1 cellular context compared by ENCODE assay signal in the genomic region with DNA sequence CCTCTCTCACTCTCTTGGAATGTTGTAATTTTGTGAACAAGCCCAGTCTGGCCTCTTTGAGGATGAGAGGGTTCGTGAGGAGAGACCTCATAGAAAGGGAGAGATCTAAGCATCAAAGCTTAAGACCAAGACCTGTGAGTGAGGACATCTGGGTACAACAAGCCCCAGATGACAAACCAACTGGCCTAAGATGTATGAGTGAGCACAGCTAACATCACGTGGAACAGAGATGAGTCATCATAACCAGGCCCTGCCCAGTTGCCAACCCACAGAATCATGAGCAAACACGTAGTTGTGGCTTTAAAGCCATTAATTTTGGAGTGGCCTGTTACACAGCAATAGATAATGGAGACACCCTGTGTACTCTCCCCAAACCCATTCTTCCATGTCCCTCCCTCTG.
TF ChIP-seq lines count a peak whose summit lies in the region.

No MANE protein-coding gene starts in this region.

TF ChIP-seq in HEK293, 187 proteins besides CTCF, POLR2A, EP300 and RAD21 (continued from another document and continues in another):
- TF ChIP-seq, protein P1, sequence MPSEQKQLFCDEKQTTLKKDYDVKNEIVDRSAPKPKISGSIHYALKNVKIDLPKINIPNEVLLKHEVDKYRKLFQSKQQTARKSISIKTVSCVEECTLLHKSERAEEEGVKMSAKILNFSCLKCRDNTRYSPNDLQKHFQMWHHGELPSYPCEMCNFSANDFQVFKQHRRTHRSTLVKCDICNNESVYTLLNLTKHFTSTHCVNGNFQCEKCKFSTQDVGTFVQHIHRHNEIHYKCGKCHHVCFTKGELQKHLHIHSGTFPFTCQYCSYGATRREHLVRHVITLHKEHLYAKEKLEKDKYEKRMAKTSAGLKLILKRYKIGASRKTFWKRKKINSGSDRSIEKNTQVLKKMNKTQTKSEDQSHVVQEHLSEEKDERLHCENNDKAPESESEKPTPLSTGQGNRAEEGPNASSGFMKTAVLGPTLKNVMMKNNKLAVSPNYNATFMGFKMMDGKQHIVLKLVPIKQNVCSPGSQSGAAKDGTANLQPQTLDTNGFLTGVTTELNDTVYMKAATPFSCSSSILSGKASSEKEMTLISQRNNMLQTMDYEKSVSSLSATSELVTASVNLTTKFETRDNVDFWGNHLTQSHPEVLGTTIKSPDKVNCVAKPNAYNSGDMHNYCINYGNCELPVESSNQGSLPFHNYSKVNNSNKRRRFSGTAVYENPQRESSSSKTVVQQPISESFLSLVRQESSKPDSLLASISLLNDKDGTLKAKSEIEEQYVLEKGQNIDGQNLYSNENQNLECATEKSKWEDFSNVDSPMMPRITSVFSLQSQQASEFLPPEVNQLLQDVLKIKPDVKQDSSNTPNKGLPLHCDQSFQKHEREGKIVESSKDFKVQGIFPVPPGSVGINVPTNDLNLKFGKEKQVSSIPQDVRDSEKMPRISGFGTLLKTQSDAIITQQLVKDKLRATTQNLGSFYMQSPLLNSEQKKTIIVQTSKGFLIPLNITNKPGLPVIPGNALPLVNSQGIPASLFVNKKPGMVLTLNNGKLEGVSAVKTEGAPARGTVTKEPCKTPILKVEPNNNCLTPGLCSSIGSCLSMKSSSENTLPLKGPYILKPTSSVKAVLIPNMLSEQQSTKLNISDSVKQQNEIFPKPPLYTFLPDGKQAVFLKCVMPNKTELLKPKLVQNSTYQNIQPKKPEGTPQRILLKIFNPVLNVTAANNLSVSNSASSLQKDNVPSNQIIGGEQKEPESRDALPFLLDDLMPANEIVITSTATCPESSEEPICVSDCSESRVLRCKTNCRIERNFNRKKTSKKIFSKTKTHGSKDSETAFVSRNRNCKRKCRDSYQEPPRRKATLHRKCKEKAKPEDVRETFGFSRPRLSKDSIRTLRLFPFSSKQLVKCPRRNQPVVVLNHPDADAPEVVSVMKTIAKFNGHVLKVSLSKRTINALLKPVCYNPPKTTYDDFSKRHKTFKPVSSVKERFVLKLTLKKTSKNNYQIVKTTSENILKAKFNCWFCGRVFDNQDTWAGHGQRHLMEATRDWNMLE (tag by site-specific recombination; conservative IDR thresholded peaks at IDR 0.05; ENCODE audit: low read depth), result peak; percentile 40; the same call in 1 of the 2 replicates
- no peak for TF ChIP-seq ZNF404 (tag by site-specific recombination; IDR thresholded peaks at IDR 0.05)
- TF ChIP-seq ZNF174 (tag by site-specific recombination; IDR thresholded peaks at IDR 0.05), result no peak
- TF ChIP-seq KLF8 (tag by site-specific recombination; IDR thresholded peaks at IDR 0.05), result no peak
- no peak for TF ChIP-seq ZNF514 (tag by site-specific recombination; IDR thresholded peaks at IDR 0.05)
- TF ChIP-seq ZNF610 (tag by site-specific recombination; IDR thresholded peaks at IDR 0.05; ENCODE audit: borderline replicate concordance), result no peak
- TF ChIP-seq REPIN1 (tag by site-specific recombination; IDR thresholded peaks at IDR 0.05; ENCODE audit: low read depth), result no peak
- peak; percentile 60; the same call in 1 of the 2 replicates for TF ChIP-seq ZNF266 (tag by site-specific recombination; IDR thresholded peaks at IDR 0.05; ENCODE audit: low read depth)
- no peak for TF ChIP-seq ZBTB1 (tag by site-specific recombination; IDR thresholded peaks at IDR 0.05)
- no peak for TF ChIP-seq HOXD13 (CRISPR knock-in tag; IDR thresholded peaks at IDR 0.05; ENCODE audit: borderline replicate concordance)
- TF ChIP-seq, protein P2, sequence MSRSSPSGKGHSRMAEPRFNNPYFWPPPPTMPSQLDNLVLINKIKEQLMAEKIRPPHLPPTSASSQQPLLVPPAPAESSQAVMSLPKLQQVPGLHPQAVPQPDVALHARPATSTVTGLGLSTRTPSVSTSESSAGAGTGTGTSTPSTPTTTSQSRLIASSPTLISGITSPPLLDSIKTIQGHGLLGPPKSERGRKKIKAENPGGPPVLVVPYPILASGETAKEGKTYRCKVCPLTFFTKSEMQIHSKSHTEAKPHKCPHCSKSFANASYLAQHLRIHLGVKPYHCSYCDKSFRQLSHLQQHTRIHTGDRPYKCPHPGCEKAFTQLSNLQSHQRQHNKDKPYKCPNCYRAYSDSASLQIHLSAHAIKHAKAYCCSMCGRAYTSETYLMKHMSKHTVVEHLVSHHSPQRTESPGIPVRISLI (tag by site-specific recombination; IDR thresholded peaks at IDR 0.05), result 0 out of 2 replicates have a peak, but pooled peaks have one; percentile 13
- no peak for TF ChIP-seq ZIC2 (tag by site-specific recombination; IDR thresholded peaks at IDR 0.05)
- no peak for TF ChIP-seq ZBTB17 (tag by site-specific recombination; IDR thresholded peaks at IDR 0.05)
- TF ChIP-seq ZNF776 (tag by site-specific recombination; IDR thresholded peaks at IDR 0.05; ENCODE audit: borderline replicate concordance), result no peak
- TF ChIP-seq, protein P3, sequence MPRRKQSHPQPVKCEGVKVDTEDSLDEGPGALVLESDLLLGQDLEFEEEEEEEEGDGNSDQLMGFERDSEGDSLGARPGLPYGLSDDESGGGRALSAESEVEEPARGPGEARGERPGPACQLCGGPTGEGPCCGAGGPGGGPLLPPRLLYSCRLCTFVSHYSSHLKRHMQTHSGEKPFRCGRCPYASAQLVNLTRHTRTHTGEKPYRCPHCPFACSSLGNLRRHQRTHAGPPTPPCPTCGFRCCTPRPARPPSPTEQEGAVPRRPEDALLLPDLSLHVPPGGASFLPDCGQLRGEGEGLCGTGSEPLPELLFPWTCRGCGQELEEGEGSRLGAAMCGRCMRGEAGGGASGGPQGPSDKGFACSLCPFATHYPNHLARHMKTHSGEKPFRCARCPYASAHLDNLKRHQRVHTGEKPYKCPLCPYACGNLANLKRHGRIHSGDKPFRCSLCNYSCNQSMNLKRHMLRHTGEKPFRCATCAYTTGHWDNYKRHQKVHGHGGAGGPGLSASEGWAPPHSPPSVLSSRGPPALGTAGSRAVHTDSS (tag by site-specific recombination; IDR thresholded peaks at IDR 0.05), result no peak
- TF ChIP-seq ZNF658 (tag by site-specific recombination; IDR thresholded peaks at IDR 0.05), result no peak
- no peak for TF ChIP-seq SP2 (tag by site-specific recombination; IDR thresholded peaks at IDR 0.05)
- TF ChIP-seq, protein P4, sequence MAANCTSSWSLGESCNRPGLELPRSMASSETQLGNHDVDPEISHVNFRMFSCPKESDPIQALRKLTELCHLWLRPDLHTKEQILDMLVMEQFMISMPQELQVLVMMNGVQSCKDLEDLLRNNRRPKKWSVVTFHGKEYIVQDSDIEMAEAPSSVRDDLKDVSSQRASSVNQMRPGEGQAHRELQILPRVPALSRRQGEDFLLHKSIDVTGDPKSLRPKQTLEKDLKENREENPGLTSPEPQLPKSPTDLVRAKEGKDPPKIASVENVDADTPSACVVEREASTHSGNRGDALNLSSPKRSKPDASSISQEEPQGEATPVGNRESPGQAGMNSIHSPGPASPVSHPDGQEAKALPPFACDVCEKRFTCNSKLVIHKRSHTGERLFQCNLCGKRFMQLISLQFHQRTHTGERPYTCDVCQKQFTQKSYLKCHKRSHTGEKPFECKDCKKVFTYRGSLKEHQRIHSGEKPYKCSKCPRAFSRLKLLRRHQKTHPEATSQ (tag by site-specific recombination; IDR thresholded peaks at IDR 0.05), result no peak
- TF ChIP-seq ZNF121 (tag by site-specific recombination; IDR thresholded peaks at IDR 0.05), result no peak
- TF ChIP-seq, protein P5, sequence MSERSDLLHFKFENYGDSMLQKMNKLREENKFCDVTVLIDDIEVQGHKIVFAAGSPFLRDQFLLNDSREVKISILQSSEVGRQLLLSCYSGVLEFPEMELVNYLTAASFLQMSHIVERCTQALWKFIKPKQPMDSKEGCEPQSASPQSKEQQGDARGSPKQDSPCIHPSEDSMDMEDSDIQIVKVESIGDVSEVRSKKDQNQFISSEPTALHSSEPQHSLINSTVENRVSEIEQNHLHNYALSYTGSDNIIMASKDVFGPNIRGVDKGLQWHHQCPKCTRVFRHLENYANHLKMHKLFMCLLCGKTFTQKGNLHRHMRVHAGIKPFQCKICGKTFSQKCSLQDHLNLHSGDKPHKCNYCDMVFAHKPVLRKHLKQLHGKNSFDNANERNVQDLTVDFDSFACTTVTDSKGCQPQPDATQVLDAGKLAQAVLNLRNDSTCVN (tag by site-specific recombination; optimal IDR thresholded peaks at IDR 0.05), result no peak
- TF ChIP-seq ZNF239 (tag by site-specific recombination; IDR thresholded peaks at IDR 0.05), result no peak
- TF ChIP-seq, protein P6, sequence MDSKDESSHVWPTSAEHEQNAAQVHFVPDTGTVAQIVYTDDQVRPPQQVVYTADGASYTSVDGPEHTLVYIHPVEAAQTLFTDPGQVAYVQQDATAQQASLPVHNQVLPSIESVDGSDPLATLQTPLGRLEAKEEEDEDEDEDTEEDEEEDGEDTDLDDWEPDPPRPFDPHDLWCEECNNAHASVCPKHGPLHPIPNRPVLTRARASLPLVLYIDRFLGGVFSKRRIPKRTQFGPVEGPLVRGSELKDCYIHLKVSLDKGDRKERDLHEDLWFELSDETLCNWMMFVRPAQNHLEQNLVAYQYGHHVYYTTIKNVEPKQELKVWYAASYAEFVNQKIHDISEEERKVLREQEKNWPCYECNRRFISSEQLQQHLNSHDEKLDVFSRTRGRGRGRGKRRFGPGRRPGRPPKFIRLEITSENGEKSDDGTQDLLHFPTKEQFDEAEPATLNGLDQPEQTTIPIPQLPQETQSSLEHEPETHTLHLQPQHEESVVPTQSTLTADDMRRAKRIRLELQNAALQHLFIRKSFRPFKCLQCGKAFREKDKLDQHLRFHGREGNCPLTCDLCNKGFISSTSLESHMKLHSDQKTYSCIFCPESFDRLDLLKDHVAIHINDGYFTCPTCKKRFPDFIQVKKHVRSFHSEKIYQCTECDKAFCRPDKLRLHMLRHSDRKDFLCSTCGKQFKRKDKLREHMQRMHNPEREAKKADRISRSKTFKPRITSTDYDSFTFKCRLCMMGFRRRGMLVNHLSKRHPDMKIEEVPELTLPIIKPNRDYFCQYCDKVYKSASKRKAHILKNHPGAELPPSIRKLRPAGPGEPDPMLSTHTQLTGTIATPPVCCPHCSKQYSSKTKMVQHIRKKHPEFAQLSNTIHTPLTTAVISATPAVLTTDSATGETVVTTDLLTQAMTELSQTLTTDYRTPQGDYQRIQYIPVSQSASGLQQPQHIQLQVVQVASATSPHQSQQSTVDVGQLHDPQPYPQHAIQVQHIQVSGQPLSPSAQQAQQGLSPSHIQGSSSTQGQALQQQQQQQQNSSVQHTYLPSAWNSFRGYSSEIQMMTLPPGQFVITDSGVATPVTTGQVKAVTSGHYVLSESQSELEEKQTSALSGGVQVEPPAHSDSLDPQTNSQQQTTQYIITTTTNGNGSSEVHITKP (tag by site-specific recombination; IDR thresholded peaks at IDR 0.05), result peak; percentile 16; the same call in 1 of the 2 replicates
- no peak for TF ChIP-seq ZNF600 (tag by site-specific recombination; IDR thresholded peaks at IDR 0.05)
- TF ChIP-seq, protein P7, sequence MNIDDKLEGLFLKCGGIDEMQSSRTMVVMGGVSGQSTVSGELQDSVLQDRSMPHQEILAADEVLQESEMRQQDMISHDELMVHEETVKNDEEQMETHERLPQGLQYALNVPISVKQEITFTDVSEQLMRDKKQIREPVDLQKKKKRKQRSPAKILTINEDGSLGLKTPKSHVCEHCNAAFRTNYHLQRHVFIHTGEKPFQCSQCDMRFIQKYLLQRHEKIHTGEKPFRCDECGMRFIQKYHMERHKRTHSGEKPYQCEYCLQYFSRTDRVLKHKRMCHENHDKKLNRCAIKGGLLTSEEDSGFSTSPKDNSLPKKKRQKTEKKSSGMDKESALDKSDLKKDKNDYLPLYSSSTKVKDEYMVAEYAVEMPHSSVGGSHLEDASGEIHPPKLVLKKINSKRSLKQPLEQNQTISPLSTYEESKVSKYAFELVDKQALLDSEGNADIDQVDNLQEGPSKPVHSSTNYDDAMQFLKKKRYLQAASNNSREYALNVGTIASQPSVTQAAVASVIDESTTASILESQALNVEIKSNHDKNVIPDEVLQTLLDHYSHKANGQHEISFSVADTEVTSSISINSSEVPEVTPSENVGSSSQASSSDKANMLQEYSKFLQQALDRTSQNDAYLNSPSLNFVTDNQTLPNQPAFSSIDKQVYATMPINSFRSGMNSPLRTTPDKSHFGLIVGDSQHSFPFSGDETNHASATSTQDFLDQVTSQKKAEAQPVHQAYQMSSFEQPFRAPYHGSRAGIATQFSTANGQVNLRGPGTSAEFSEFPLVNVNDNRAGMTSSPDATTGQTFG (tag by site-specific recombination; IDR thresholded peaks at IDR 0.05; ENCODE audit: borderline replicate concordance), result no peak
- no peak for TF ChIP-seq OSR2 (tag by site-specific recombination; IDR thresholded peaks at IDR 0.05)
- TF ChIP-seq ZNF324 (tag by site-specific recombination; IDR thresholded peaks at IDR 0.05), result no peak
- no peak for TF ChIP-seq ZNF155 (tag by site-specific recombination; IDR thresholded peaks at IDR 0.05)
- TF ChIP-seq, protein P8, sequence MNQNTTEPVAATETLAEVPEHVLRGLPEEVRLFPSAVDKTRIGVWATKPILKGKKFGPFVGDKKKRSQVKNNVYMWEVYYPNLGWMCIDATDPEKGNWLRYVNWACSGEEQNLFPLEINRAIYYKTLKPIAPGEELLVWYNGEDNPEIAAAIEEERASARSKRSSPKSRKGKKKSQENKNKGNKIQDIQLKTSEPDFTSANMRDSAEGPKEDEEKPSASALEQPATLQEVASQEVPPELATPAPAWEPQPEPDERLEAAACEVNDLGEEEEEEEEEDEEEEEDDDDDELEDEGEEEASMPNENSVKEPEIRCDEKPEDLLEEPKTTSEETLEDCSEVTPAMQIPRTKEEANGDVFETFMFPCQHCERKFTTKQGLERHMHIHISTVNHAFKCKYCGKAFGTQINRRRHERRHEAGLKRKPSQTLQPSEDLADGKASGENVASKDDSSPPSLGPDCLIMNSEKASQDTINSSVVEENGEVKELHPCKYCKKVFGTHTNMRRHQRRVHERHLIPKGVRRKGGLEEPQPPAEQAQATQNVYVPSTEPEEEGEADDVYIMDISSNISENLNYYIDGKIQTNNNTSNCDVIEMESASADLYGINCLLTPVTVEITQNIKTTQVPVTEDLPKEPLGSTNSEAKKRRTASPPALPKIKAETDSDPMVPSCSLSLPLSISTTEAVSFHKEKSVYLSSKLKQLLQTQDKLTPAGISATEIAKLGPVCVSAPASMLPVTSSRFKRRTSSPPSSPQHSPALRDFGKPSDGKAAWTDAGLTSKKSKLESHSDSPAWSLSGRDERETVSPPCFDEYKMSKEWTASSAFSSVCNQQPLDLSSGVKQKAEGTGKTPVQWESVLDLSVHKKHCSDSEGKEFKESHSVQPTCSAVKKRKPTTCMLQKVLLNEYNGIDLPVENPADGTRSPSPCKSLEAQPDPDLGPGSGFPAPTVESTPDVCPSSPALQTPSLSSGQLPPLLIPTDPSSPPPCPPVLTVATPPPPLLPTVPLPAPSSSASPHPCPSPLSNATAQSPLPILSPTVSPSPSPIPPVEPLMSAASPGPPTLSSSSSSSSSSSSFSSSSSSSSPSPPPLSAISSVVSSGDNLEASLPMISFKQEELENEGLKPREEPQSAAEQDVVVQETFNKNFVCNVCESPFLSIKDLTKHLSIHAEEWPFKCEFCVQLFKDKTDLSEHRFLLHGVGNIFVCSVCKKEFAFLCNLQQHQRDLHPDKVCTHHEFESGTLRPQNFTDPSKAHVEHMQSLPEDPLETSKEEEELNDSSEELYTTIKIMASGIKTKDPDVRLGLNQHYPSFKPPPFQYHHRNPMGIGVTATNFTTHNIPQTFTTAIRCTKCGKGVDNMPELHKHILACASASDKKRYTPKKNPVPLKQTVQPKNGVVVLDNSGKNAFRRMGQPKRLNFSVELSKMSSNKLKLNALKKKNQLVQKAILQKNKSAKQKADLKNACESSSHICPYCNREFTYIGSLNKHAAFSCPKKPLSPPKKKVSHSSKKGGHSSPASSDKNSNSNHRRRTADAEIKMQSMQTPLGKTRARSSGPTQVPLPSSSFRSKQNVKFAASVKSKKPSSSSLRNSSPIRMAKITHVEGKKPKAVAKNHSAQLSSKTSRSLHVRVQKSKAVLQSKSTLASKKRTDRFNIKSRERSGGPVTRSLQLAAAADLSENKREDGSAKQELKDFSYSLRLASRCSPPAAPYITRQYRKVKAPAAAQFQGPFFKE (tag by site-specific recombination; IDR thresholded peaks at IDR 0.05; ENCODE audit: borderline replicate concordance), result no peak
- TF ChIP-seq OVOL3 (tag by site-specific recombination; IDR thresholded peaks at IDR 0.05), result no peak
- TF ChIP-seq ZNF184 (tag by site-specific recombination; IDR thresholded peaks at IDR 0.05), result peak; percentile 66; the same call in 1 of the 2 replicates
- no peak for TF ChIP-seq ZNF664 (tag by site-specific recombination; IDR thresholded peaks at IDR 0.05)
- no peak for TF ChIP-seq ZNF311 (tag by site-specific recombination; IDR thresholded peaks at IDR 0.05; ENCODE audit: borderline replicate concordance)
